Comparison of ENCODE assay signal across 20 cellular contexts in genomic region chr17:72788950-72789585, GRCh38.
DNase-seq lines count a peak whose midpoint lies in the region; ATAC-seq and TF ChIP-seq lines count a peak whose summit lies in the region.
"Had no signal": no experiment of that assay in that cellular context is flagged by ENCODE, and none has a peak within 500 bp of the region (broad histone marks: within the 10 kb centered on the region; RNA-seq: fewer than 3 reads in every experiment).

No MANE protein-coding gene starts in this region.

- H3K4me1 Mint-ChIP-seq in CD14-positive monocyte, result no peaks in the 10 kb centered on the region
- H3K4me1 Mint-ChIP-seq: activated naive CD4-positive, alpha-beta T cell treated with anti-CD3 and anti-CD28 coated beads, Interleukin-2, amount 10 ng/mL, durations not matched to agents 7 days and 5 days; B cell; WTC11 had no signal

- peaks cover 22 to 36% of the 10 kb centered on the region in 2 donors for H3K36me3 Mint-ChIP-seq in activated naive CD4-positive, alpha-beta T cell treated with anti-CD3 and anti-CD28 coated beads, Interleukin-2, amount 50 U/mL, for 72 hours
- peaks cover 37 to 44% of the 10 kb centered on the region in 2 donors for H3K36me3 Mint-ChIP-seq in CD14-positive monocyte

- no peak for ATAC-seq in activated naive CD4-positive, alpha-beta T cell treated with anti-CD3 and anti-CD28 coated beads, Interleukin-2, amount 50 U/mL, for 72 hours
- ATAC-seq: left cardiac atrium, mucosa of descending colon, WTC11 had no signal

- no peak overlapping the region for H3K4me3 ChIP-seq in transverse colon
- H3K4me3 ChIP-seq: hepatocyte, mucosa of descending colon had no signal

- peaks cover 0 to 2% of the 10 kb centered on the region in 2 donors for H3K9me3 ChIP-seq in transverse colon
- H3K9me3 ChIP-seq: mucosa of descending colon had no signal

- H3K4me3 Mint-ChIP-seq in CD14-positive monocyte, result no peak overlapping the region
- H3K4me3 Mint-ChIP-seq: activated naive CD4-positive, alpha-beta T cell treated with anti-CD3 and anti-CD28 coated beads, Interleukin-2, amount 10 ng/mL, durations not matched to agents 7 days and 5 days; B cell; type B pancreatic cell; WTC11 had no signal

- WGBS in transverse colon (ENCODE audit: low coverage in 1 of 2), 2 donors, result 94 to 100% methylated on average over 11 to 19 of the region's 19 CpGs

- in situ Hi-C loops in transverse colon (cut with MboI; ENCODE audit: low pct_ligation_motif_present in 1 of 4, low pct_unique_long_range_greater_than_20kb in 1 of 4, low sequenced_read_pairs in 3 of 4), result no loop called here

- peak; percentile 61 for DNase-seq in DMS153 treated with DMSO at 0.1 percent for 48 hours (lab: John Stamatoyannopoulos, UW; ENCODE audit: unreplicated experiment)
- peak; percentile 33 for DNase-seq in M059J (ENCODE audit: low read depth)
- peak; percentile 20 for DNase-seq in astrocyte of the hippocampus (ENCODE audit: low read depth, low spot score)
- peak; percentile 78 for DNase-seq in islet precursor cell
- DNase-seq in transverse colon, result no peak
- DNase-seq in activated naive CD4-positive, alpha-beta T cell treated with anti-CD3 and anti-CD28 coated beads, Interleukin-2, amount 50 U/mL, for 72 hours (ENCODE audit: low spot score in 2 of 2), result no peak
- DNase-seq in NOMO-1 treated with DMSO at 0.1 percent for 48 hours (lab: John Stamatoyannopoulos, UW; ENCODE audit: unreplicated experiment), result no peak
- no peak for DNase-seq in CD14-positive monocyte (ENCODE audit: low spot score)
- DNase-seq: activated naive CD4-positive, alpha-beta T cell treated with anti-CD3 and anti-CD28 coated beads, Interleukin-2, amount 10 ng/mL, durations not matched to agents 7 days and 5 days; central memory CD4-positive, alpha-beta T cell; DND-41; left cardiac atrium; mucosa of descending colon; NCI-H2029 treated with DMSO at 0.1 percent for 48 hours; nucleus accumbens; T-helper 1 cell had no signal

- intact Hi-C loops in transverse colon (cut with DNase I; ENCODE audit: low total_unique reads), result no loop called here
- intact Hi-C loops in CD14-positive monocyte (cut with micrococcal nuclease), result no loop called here

- TF ChIP-seq CTCF in transverse colon (IDR thresholded peaks at IDR 0.05) (no peak), CD14-positive monocyte (IDR thresholded peaks at IDR 0.05) (no peak)

- TF ChIP-seq POLR2A in transverse colon (IDR thresholded peaks at IDR 0.05), result no peak

- H3K9me3 Mint-ChIP-seq in activated naive CD4-positive, alpha-beta T cell treated with anti-CD3 and anti-CD28 coated beads, Interleukin-2, amount 50 U/mL, for 72 hours, result peaks cover 18 to 20% of the 10 kb centered on the region in 2 donors
- peaks cover 15 to 34% (median 18%) of the 10 kb centered on the region in 7 donors for H3K9me3 Mint-ChIP-seq in CD14-positive monocyte

- no peak overlapping the region for H3K27ac ChIP-seq in transverse colon
- H3K27ac ChIP-seq: hepatocyte had no signal

- H3K36me3 ChIP-seq in transverse colon, result no peaks in the 10 kb centered on the region

- H3K4me1 ChIP-seq in transverse colon, result no peaks in the 10 kb centered on the region

- H3K27me3 Mint-ChIP-seq in CD14-positive monocyte (ENCODE audit: low read depth in 3 of 3), result peaks cover 0 to 4% (median 0%) of the 10 kb centered on the region in 3 donors
- H3K27me3 Mint-ChIP-seq: activated naive CD4-positive, alpha-beta T cell treated with anti-CD3 and anti-CD28 coated beads, Interleukin-2, amount 10 ng/mL, durations not matched to agents 7 days and 5 days; B cell; type B pancreatic cell had no signal

- H3K27me3 ChIP-seq in transverse colon, result no peaks in the 10 kb centered on the region
- H3K27me3 ChIP-seq: hepatocyte had no signal

- no peak for TF ChIP-seq EP300 in transverse colon (IDR thresholded peaks at IDR 0.05; ENCODE audit: low read depth)

- no peak overlapping the region for H3K27ac Mint-ChIP-seq in activated naive CD4-positive, alpha-beta T cell treated with anti-CD3 and anti-CD28 coated beads, Interleukin-2, amount 50 U/mL, for 72 hours
- H3K27ac Mint-ChIP-seq in CD14-positive monocyte, result peak overlapping the region in 1 of 7 donors; percentile 23
- H3K27ac Mint-ChIP-seq: activated naive CD4-positive, alpha-beta T cell treated with anti-CD3 and anti-CD28 coated beads, Interleukin-2, amount 10 ng/mL, durations not matched to agents 7 days and 5 days; B cell; type B pancreatic cell; WTC11 had no signal

Comparison
In these comparisons a context has a peak if more than half of its experiments do, and no peak if none do; other contexts are left out.
1. DNase-seq: peak in DMS153 treated with DMSO at 0.1 percent for 48 hours (single experiment), M059J (single experiment), astrocyte of the hippocampus (single experiment) and islet precursor cell (single experiment); none in transverse colon (single experiment), activated naive CD4-positive, alpha-beta T cell treated with anti-CD3 and anti-CD28 coated beads, Interleukin-2, amount 50 U/mL, for 72 hours (0 of 2), NOMO-1 treated with DMSO at 0.1 percent for 48 hours (single experiment) and CD14-positive monocyte (single experiment).